Comparison of ENCODE assay signal across 10 cellular contexts in genomic region chr3:129592362-129593150, GRCh38. TPM values are rescaled to one million over a fixed set of nuclear protein-coding genes. Genes with fewer than 3 reads are reported as not detected.
DNase-seq lines count a peak whose midpoint lies in the region; ATAC-seq and TF ChIP-seq lines count a peak whose summit lies in the region.
"Had no signal": no experiment of that assay in that cellular context is flagged by ENCODE, and none has a peak within 500 bp of the region (broad histone marks: within the 10 kb centered on the region; RNA-seq: fewer than 3 reads in every experiment).

No MANE protein-coding gene starts in this region.

- H3K36me3 ChIP-seq in esophagus muscularis mucosa (peaks cover 0 to 14% (median 6%) of the 10 kb centered on the region in 4 donors), aorta (ENCODE audit: control insufficient read depth in 1 of 2, insufficient read depth in 2 of 2, low read length in 1 of 2) (no peaks in the 10 kb centered on the region)
- no peaks in the 10 kb centered on the region for H3K36me3 ChIP-seq in naive thymus-derived CD4-positive, alpha-beta T cell (ENCODE audit: control insufficient read depth in 2 of 3, insufficient read depth in 3 of 3, low read length in 3 of 3)

- CTCF ChIA-PET in naive thymus-derived CD4-positive, alpha-beta T cell (lab: Charles Lee), result no interaction called here
- CTCF ChIA-PET in activated CD4-positive, alpha-beta memory T cell treated with anti-CD3 and anti-CD28 coated beads for 36 hours (lab: Charles Lee), result interaction anchor here (2.2 kb wide), 1 partner anchor 102 kb away, joined by 9 read pairs; no protein-coding TSS in a partner anchor

- H3K4me3 ChIP-seq in esophagus muscularis mucosa (peak overlapping the region; percentile 15 to 32 (median 18)), aorta (ENCODE audit: low read length in 2 of 2) (no peak overlapping the region)
- no peak overlapping the region for H3K4me3 ChIP-seq in naive thymus-derived CD4-positive, alpha-beta T cell (ENCODE audit: low read length)

- no peak overlapping the region for H3K4me3 Mint-ChIP-seq in stimulated activated naive CD8-positive, alpha-beta T cell treated with anti-CD3 and anti-CD28 coated beads, Interleukin-15, Interleukin-2, amounts not matched to agents 100 ng/mL and 50 ng/mL, for 24 hours
- H3K4me3 Mint-ChIP-seq in stimulated activated naive CD8-positive, alpha-beta T cell treated with anti-CD3 and anti-CD28 coated beads, Interleukin-15, amount 100 ng/mL, for 72 hours, result no peak overlapping the region
- peak overlapping the region in 7 of 10 donors; percentile 38 to 81 (median 72) for H3K4me3 Mint-ChIP-seq in naive thymus-derived CD4-positive, alpha-beta T cell
- H3K4me3 Mint-ChIP-seq in activated CD4-positive, alpha-beta memory T cell treated with anti-CD3 and anti-CD28 coated beads for 36 hours, result no peak overlapping the region

- no peak for TF ChIP-seq POLR2A in esophagus muscularis mucosa (IDR thresholded peaks at IDR 0.05; ENCODE audit: low read depth)

- peak overlapping the region; percentile 36 for H3K27ac Mint-ChIP-seq in stimulated activated naive CD8-positive, alpha-beta T cell treated with anti-CD3 and anti-CD28 coated beads, Interleukin-15, Interleukin-2, amounts not matched to agents 100 ng/mL and 50 ng/mL, for 24 hours
- peak overlapping the region in 1 of 2 donors; percentile 83 for H3K27ac Mint-ChIP-seq in stimulated activated naive CD8-positive, alpha-beta T cell treated with anti-CD3 and anti-CD28 coated beads, Interleukin-15, amount 100 ng/mL, for 72 hours
- peak overlapping the region in 5 of 9 donors; percentile 36 to 80 (median 67) for H3K27ac Mint-ChIP-seq in naive thymus-derived CD4-positive, alpha-beta T cell
- H3K27ac Mint-ChIP-seq in activated CD4-positive, alpha-beta memory T cell treated with anti-CD3 and anti-CD28 coated beads for 36 hours, result no peak overlapping the region

- peaks cover 24% of the 10 kb centered on the region for H3K4me1 Mint-ChIP-seq in stimulated activated naive CD8-positive, alpha-beta T cell treated with anti-CD3 and anti-CD28 coated beads, Interleukin-15, Interleukin-2, amounts not matched to agents 100 ng/mL and 50 ng/mL, for 24 hours (ENCODE audit: low read depth)
- H3K4me1 Mint-ChIP-seq in stimulated activated naive CD8-positive, alpha-beta T cell treated with anti-CD3 and anti-CD28 coated beads, Interleukin-15, amount 100 ng/mL, for 72 hours, result peaks cover 30% of the 10 kb centered on the region
- H3K4me1 Mint-ChIP-seq in naive thymus-derived CD4-positive, alpha-beta T cell, result peaks cover 14 to 38% (median 31%) of the 10 kb centered on the region in 7 donors
- H3K4me1 Mint-ChIP-seq in activated CD4-positive, alpha-beta memory T cell treated with anti-CD3 and anti-CD28 coated beads for 36 hours (ENCODE audit: low read depth), result peaks cover 14% of the 10 kb centered on the region

- peak; percentile 10 for TF ChIP-seq EP300 in esophagus muscularis mucosa (IDR thresholded peaks at IDR 0.05)

- H3K9me3 Mint-ChIP-seq in stimulated activated naive CD8-positive, alpha-beta T cell treated with anti-CD3 and anti-CD28 coated beads, Interleukin-15, Interleukin-2, amounts not matched to agents 100 ng/mL and 50 ng/mL, for 24 hours, result no peaks in the 10 kb centered on the region
- H3K9me3 Mint-ChIP-seq in stimulated activated naive CD8-positive, alpha-beta T cell treated with anti-CD3 and anti-CD28 coated beads, Interleukin-15, amount 100 ng/mL, for 72 hours, result no peaks in the 10 kb centered on the region
- no peaks in the 10 kb centered on the region for H3K9me3 Mint-ChIP-seq in naive thymus-derived CD4-positive, alpha-beta T cell
- H3K9me3 Mint-ChIP-seq in activated CD4-positive, alpha-beta memory T cell treated with anti-CD3 and anti-CD28 coated beads for 36 hours, result no peaks in the 10 kb centered on the region
- H3K9me3 Mint-ChIP-seq: activated T-helper 17 cell treated with anti-CD3 and anti-CD28 coated beads, Interleukin-2, amount 50 U/mL, for 72 hours had no signal

- H3K27me3 ChIP-seq in esophagus muscularis mucosa, result no peaks in the 10 kb centered on the region
- H3K27me3 ChIP-seq in naive thymus-derived CD4-positive, alpha-beta T cell (ENCODE audit: control insufficient read depth in 2 of 2, insufficient read depth in 2 of 2, low read length in 2 of 2), result no peaks in the 10 kb centered on the region
- H3K27me3 ChIP-seq in aorta (ENCODE audit: control insufficient read depth in 1 of 2, insufficient read depth in 2 of 2, low read length in 1 of 2), result no peaks in the 10 kb centered on the region

- no peaks in the 10 kb centered on the region for H3K36me3 Mint-ChIP-seq in stimulated activated naive CD8-positive, alpha-beta T cell treated with anti-CD3 and anti-CD28 coated beads, Interleukin-15, Interleukin-2, amounts not matched to agents 100 ng/mL and 50 ng/mL, for 24 hours (ENCODE audit: low read depth)
- no peaks in the 10 kb centered on the region for H3K36me3 Mint-ChIP-seq in naive thymus-derived CD4-positive, alpha-beta T cell
- no peaks in the 10 kb centered on the region for H3K36me3 Mint-ChIP-seq in activated CD4-positive, alpha-beta memory T cell treated with anti-CD3 and anti-CD28 coated beads for 36 hours

- intact Hi-C loops in esophagus muscularis mucosa (cut with DNase I) (no loop called here), aorta (cut with DNase I) (no loop called here)
- intact Hi-C loops in naive thymus-derived CD4-positive, alpha-beta T cell (cut with micrococcal nuclease), result no loop called here
- intact Hi-C loops in activated CD4-positive, alpha-beta memory T cell treated with anti-CD3 and anti-CD28 coated beads for 36 hours (cut with micrococcal nuclease), result no loop called here

- H3K27ac ChIP-seq in esophagus muscularis mucosa (replicated peaks in 1 of 4) (peak overlapping the region; percentile 72 to 83 (median 78)), aorta (ENCODE audit: low read depth in 1 of 2, low read length in 2 of 2) (no peak overlapping the region)
- H3K27ac ChIP-seq in naive thymus-derived CD4-positive, alpha-beta T cell (ENCODE audit: low read depth, low read length), result no peak overlapping the region

- TF ChIP-seq CTCF in esophagus muscularis mucosa (IDR thresholded peaks at IDR 0.05), result no peak

- peaks cover 81 to 100% (median 90%) of the 10 kb centered on the region in 4 donors for H3K4me1 ChIP-seq in esophagus muscularis mucosa
- H3K4me1 ChIP-seq in naive thymus-derived CD4-positive, alpha-beta T cell (ENCODE audit: control insufficient read depth in 2 of 2, insufficient read depth in 2 of 2, low read length in 2 of 2), result peaks cover 20 to 28% of the 10 kb centered on the region in 2 donors
- no peaks in the 10 kb centered on the region for H3K4me1 ChIP-seq in aorta (ENCODE audit: control insufficient read depth in 1 of 2, insufficient read depth in 2 of 2, low read length in 2 of 2)

- no peaks in the 10 kb centered on the region for H3K9me3 ChIP-seq in esophagus muscularis mucosa
- H3K9me3 ChIP-seq in naive thymus-derived CD4-positive, alpha-beta T cell (ENCODE audit: control insufficient read depth in 2 of 3, low read length in 3 of 3), result no peaks in the 10 kb centered on the region
- no peaks in the 10 kb centered on the region for H3K9me3 ChIP-seq in aorta (ENCODE audit: control insufficient read depth, low read length)

- ATAC-seq in stimulated activated naive CD8-positive, alpha-beta T cell treated with anti-CD3 and anti-CD28 coated beads, Interleukin-15, amount 100 ng/mL, for 72 hours, result no peak
- no peak for ATAC-seq in naive thymus-derived CD4-positive, alpha-beta T cell
- peak; percentile 2 for ATAC-seq in aorta (ENCODE audit: low FRiP score)

- WGBS in esophagus muscularis mucosa, result 54% methylated on average over 24 of the region's 26 CpGs
- 6 to 7% methylated on average over 26 of the region's 26 CpGs for WGBS in aorta, 2 donors

- peaks cover 10% of the 10 kb centered on the region for H3K27me3 Mint-ChIP-seq in stimulated activated naive CD8-positive, alpha-beta T cell treated with anti-CD3 and anti-CD28 coated beads, Interleukin-15, Interleukin-2, amounts not matched to agents 100 ng/mL and 50 ng/mL, for 24 hours
- peaks cover 51% of the 10 kb centered on the region for H3K27me3 Mint-ChIP-seq in stimulated activated naive CD8-positive, alpha-beta T cell treated with anti-CD3 and anti-CD28 coated beads, Interleukin-15, amount 100 ng/mL, for 72 hours
- H3K27me3 Mint-ChIP-seq in naive thymus-derived CD4-positive, alpha-beta T cell, result peaks cover 0 to 53% (median 5%) of the 10 kb centered on the region in 5 donors
- H3K27me3 Mint-ChIP-seq in activated CD4-positive, alpha-beta memory T cell treated with anti-CD3 and anti-CD28 coated beads for 36 hours, result no peaks in the 10 kb centered on the region
- H3K27me3 Mint-ChIP-seq: activated T-helper 17 cell treated with anti-CD3 and anti-CD28 coated beads, Interleukin-2, amount 50 U/mL, for 72 hours had no signal

- no peak for DNase-seq in stimulated activated naive CD8-positive, alpha-beta T cell treated with anti-CD3 and anti-CD28 coated beads, Interleukin-15, amount 100 ng/mL, for 72 hours
- DNase-seq in esophagus muscularis mucosa (ENCODE audit: extremely low spot score) (no peak), aorta (peak; percentile 87 to 93), EL (no peak)
- DNase-seq in naive thymus-derived CD4-positive, alpha-beta T cell, result no peak
- no peak for DNase-seq in activated CD4-positive, alpha-beta memory T cell treated with anti-CD3 and anti-CD28 coated beads for 36 hours
- DNase-seq in activated effector memory CD4-positive, alpha-beta T cell treated with anti-CD3 and anti-CD28 coated beads, Interleukin-2, amount 50 U/mL, for 16 hours, result no peak
- DNase-seq: stimulated activated CD4-positive, alpha-beta T cell treated with anti-CD3 and anti-CD28 coated beads, Interleukin-4, amount 100 ng/mL, for 4 hours had no signal

- POLR2A ChIA-PET in naive thymus-derived CD4-positive, alpha-beta T cell (lab: Charles Lee), result interaction anchor here (2.7 to 3.1 kb wide), 2 partner anchors 16 to 152 kb away, joined by 10 to 12 read pairs; partner anchors contain the start of genes IFT122 and MBD4
- POLR2A ChIA-PET in activated CD4-positive, alpha-beta memory T cell treated with anti-CD3 and anti-CD28 coated beads for 36 hours (lab: Charles Lee), result interaction anchor here (1.4 kb wide), 1 partner anchor 13 kb away, joined by 5 read pairs; no protein-coding TSS in a partner anchor

RNA-seq across cellular contexts. Expression of gene PLXND1, which starts 13.9 kb away (rescaled TPM):
- 10 to 100 TPM; 50.5 to 89.9 (median 76.6) TPM for total RNA-seq in esophagus muscularis mucosa
- total RNA-seq in naive thymus-derived CD4-positive, alpha-beta T cell, result 10 to 100 TPM in 2 of 5 experiments, 1 to 10 TPM in 3; 1.9 to 82.5 (median 7.5) TPM
- polyA plus RNA-seq in naive thymus-derived CD4-positive, alpha-beta T cell, result under 1 TPM in 1 of 2 donors, not detected in 1; 0.38 TPM
- 100 to 1,000 TPM; 176 to 358 TPM for total RNA-seq in aorta
- polyA plus RNA-seq in aorta, result 100 to 1,000 TPM in 1 of 2 donors, 10 to 100 TPM in 1; 55.5 to 149 TPM
- 1 to 10 TPM; 7.2 to 8.6 TPM for total RNA-seq in activated CD4-positive, alpha-beta memory T cell treated with anti-CD3 and anti-CD28 coated beads for 36 hours

RNA-seq across cellular contexts. Expression of gene H1-8, which starts 49.6 kb away (rescaled TPM):
- total RNA-seq in esophagus muscularis mucosa, result not detected
- total RNA-seq in naive thymus-derived CD4-positive, alpha-beta T cell, result not detected
- not detected for polyA plus RNA-seq in naive thymus-derived CD4-positive, alpha-beta T cell
- total RNA-seq in aorta, result not detected
- polyA plus RNA-seq in aorta, result not detected
- not detected for total RNA-seq in activated CD4-positive, alpha-beta memory T cell treated with anti-CD3 and anti-CD28 coated beads for 36 hours
- total RNA-seq: activated T-helper 17 cell treated with anti-CD3 and anti-CD28 coated beads, Interleukin-2, amount 50 U/mL, for 72 hours had no signal

Comparison
In these comparisons a context has a peak if more than half of its experiments do, and no peak if none do; other contexts are left out.
1. H3K4me3 Mint-ChIP-seq: peak in naive thymus-derived CD4-positive, alpha-beta T cell (7 of 10); none in stimulated activated naive CD8-positive, alpha-beta T cell treated with anti-CD3 and anti-CD28 coated beads, Interleukin-15, Interleukin-2, amounts not matched to agents 100 ng/mL and 50 ng/mL, for 24 hours (single experiment), stimulated activated naive CD8-positive, alpha-beta T cell treated with anti-CD3 and anti-CD28 coated beads, Interleukin-15, amount 100 ng/mL, for 72 hours (0 of 2) and activated CD4-positive, alpha-beta memory T cell treated with anti-CD3 and anti-CD28 coated beads for 36 hours (single experiment).
2. DNase-seq: peak in aorta (2 of 2); none in stimulated activated naive CD8-positive, alpha-beta T cell treated with anti-CD3 and anti-CD28 coated beads, Interleukin-15, amount 100 ng/mL, for 72 hours (0 of 2), esophagus muscularis mucosa (single experiment), naive thymus-derived CD4-positive, alpha-beta T cell (0 of 9), activated CD4-positive, alpha-beta memory T cell treated with anti-CD3 and anti-CD28 coated beads for 36 hours (single experiment), activated effector memory CD4-positive, alpha-beta T cell treated with anti-CD3 and anti-CD28 coated beads, Interleukin-2, amount 50 U/mL, for 16 hours (single experiment) and EL (single experiment).
3. H3K27ac ChIP-seq: peak in esophagus muscularis mucosa (4 of 4); none in naive thymus-derived CD4-positive, alpha-beta T cell (single experiment) and aorta (0 of 2).
4. H3K4me3 ChIP-seq: peak in esophagus muscularis mucosa (4 of 4); none in naive thymus-derived CD4-positive, alpha-beta T cell (single experiment) and aorta (0 of 2).